ENCODE assay signal across 11 cellular contexts in genomic region chr22:20510811-20511577, GRCh38. TPM values are rescaled to one million over a fixed set of nuclear protein-coding genes. Genes with fewer than 3 reads are reported as not detected.
DNase-seq lines count a peak whose midpoint lies in the region; ATAC-seq and TF ChIP-seq lines count a peak whose summit lies in the region.
"Had no signal": no experiment of that assay in that cellular context is flagged by ENCODE, and none has a peak within 500 bp of the region (broad histone marks: within the 10 kb centered on the region; RNA-seq: fewer than 3 reads in every experiment).

No MANE protein-coding gene starts in this region.

- no peak overlapping the region for H3K4me3 ChIP-seq in Karpas-422 (ENCODE audit: low read length)
- H3K4me3 ChIP-seq in osteoblast (ENCODE audit: insufficient read depth, low read length), result no peak overlapping the region
- H3K4me3 ChIP-seq in colonic mucosa, result no peak overlapping the region

- H4K20me1 ChIP-seq in Karpas-422 (ENCODE audit: insufficient read depth, low read depth, low read length) (peaks cover 37% of the 10 kb centered on the region), osteoblast (ENCODE audit: insufficient read depth, low read length) (peaks cover 57% of the 10 kb centered on the region)

- POLR2A ChIA-PET in CD4-positive, alpha-beta T cell (lab: Charles Lee), result interaction anchor here (0.6 to 5.6 kb wide), 5 partner anchors 38 to 136 kb away, joined by 3 to 60 read pairs (median 9); no protein-coding TSS in a partner anchor

- CTCF ChIA-PET in CD4-positive, alpha-beta T cell (lab: Charles Lee), result interaction anchor here (1.0 to 3.4 kb wide), 2 partner anchors 41 to 54 kb away, joined by 4 to 11 read pairs; no protein-coding TSS in a partner anchor

- no peak for TF ChIP-seq CTCF in CD4-positive, alpha-beta T cell (IDR thresholded peaks at IDR 0.05)
- TF ChIP-seq CTCF in osteoblast (IDR thresholded peaks at IDR 0.05; ENCODE audit: extremely low read depth, low read depth, low read length), result no peak
- no peak for TF ChIP-seq CTCF in colonic mucosa (IDR thresholded peaks at IDR 0.05)

- H3K4me1 ChIP-seq in Karpas-422 (ENCODE audit: low read length) (peaks cover 36% of the 10 kb centered on the region), osteoblast (ENCODE audit: insufficient read depth, low read length) (peaks cover 46% of the 10 kb centered on the region), colonic mucosa (peaks cover 17% of the 10 kb centered on the region)

- DNase-seq in CD4-positive, alpha-beta T cell, result no peak
- DNase-seq in Karpas-422, result no peak
- DNase-seq in central memory CD8-positive, alpha-beta T cell (ENCODE audit: low spot score in 2 of 2), result no peak
- DNase-seq in osteoblast (ENCODE audit: insufficient read length, low spot score, missing footprints), result no peak
- DNase-seq in colonic mucosa, result no peak
- DNase-seq in retina, result no peak
- no peak for DNase-seq in COLO668 (lab: John Stamatoyannopoulos, UW; ENCODE audit: unreplicated experiment)
- DNase-seq: caudate nucleus, hippocampal formation, MV-4-11 had no signal

- no peaks in the 10 kb centered on the region for H3K27me3 Mint-ChIP-seq in CD4-positive, alpha-beta T cell
- H3K27me3 Mint-ChIP-seq in central memory CD8-positive, alpha-beta T cell, result no peaks in the 10 kb centered on the region

- peaks cover 67% of the 10 kb centered on the region for H3K36me3 Mint-ChIP-seq in CD4-positive, alpha-beta T cell (ENCODE audit: low read depth)
- peaks cover 28% of the 10 kb centered on the region for H3K36me3 Mint-ChIP-seq in central memory CD8-positive, alpha-beta T cell (ENCODE audit: insufficient read depth)

- no peaks in the 10 kb centered on the region for H3K9me3 Mint-ChIP-seq in CD4-positive, alpha-beta T cell
- H3K9me3 Mint-ChIP-seq in central memory CD8-positive, alpha-beta T cell, result no peaks in the 10 kb centered on the region

- H3K4me1 Mint-ChIP-seq in CD4-positive, alpha-beta T cell (ENCODE audit: low read depth), result peaks cover 73% of the 10 kb centered on the region
- H3K4me1 Mint-ChIP-seq in central memory CD8-positive, alpha-beta T cell, result peaks cover 72% of the 10 kb centered on the region

- intact Hi-C loops in CD4-positive, alpha-beta T cell (cut with DNase I, micrococcal nuclease), result no loop called here
- intact Hi-C loops in colonic mucosa (cut with DNase I), result no loop called here

- no peaks in the 10 kb centered on the region for H3K9me2 ChIP-seq in Karpas-422 (replicated peaks; ENCODE audit: insufficient read depth, low read length)

- peak overlapping the region; percentile 73 for H3K27ac Mint-ChIP-seq in CD4-positive, alpha-beta T cell
- H3K27ac Mint-ChIP-seq in central memory CD8-positive, alpha-beta T cell (ENCODE audit: low read depth), result peak overlapping the region; percentile 47

- peak overlapping the region; percentile 94 for H3K4me2 ChIP-seq in Karpas-422 (ENCODE audit: low read depth, low read length, poor library complexity, severe bottlenecking)
- H3K4me2 ChIP-seq in osteoblast (ENCODE audit: insufficient read depth, low read length), result peak overlapping the region; percentile 96

- H3K36me3 ChIP-seq in Karpas-422 (ENCODE audit: insufficient read depth, low read length) (0 out of 2 replicates have a peak, but pooled peaks cover 5% of the 10 kb centered on the region), osteoblast (ENCODE audit: insufficient read depth, low read length) (no peaks in the 10 kb centered on the region), colonic mucosa (no peaks in the 10 kb centered on the region)

- no peak for ATAC-seq in CD4-positive, alpha-beta T cell (ENCODE audit: poor library complexity)
- no peak for ATAC-seq in central memory CD8-positive, alpha-beta T cell (replicated peaks; ENCODE audit: extremely low read depth, poor library complexity, severe bottlenecking)
- no peak for ATAC-seq in HG03045 (IDR thresholded peaks at IDR 0.05; ENCODE audit: unreplicated experiment)

- H3K27me3 ChIP-seq in CD4-positive, alpha-beta T cell (ENCODE audit: control insufficient read depth, insufficient read depth, low read length), result no peaks in the 10 kb centered on the region
- H3K27me3 ChIP-seq in Karpas-422 (ENCODE audit: low read length), result no peaks in the 10 kb centered on the region
- H3K27me3 ChIP-seq in osteoblast (ENCODE audit: insufficient read depth, low read length), result no peaks in the 10 kb centered on the region
- no peaks in the 10 kb centered on the region for H3K27me3 ChIP-seq in colonic mucosa

- no peak overlapping the region for H3K9ac ChIP-seq in Karpas-422 (ENCODE audit: low read length)
- peak overlapping the region in 1 of 2 donors; percentile 19 for H3K9ac ChIP-seq in colonic mucosa (ENCODE audit: low read depth in 2 of 2, low read length in 2 of 2)

- H3K9me3 ChIP-seq in CD4-positive, alpha-beta T cell (ENCODE audit: control insufficient read depth, low read length), result no peaks in the 10 kb centered on the region
- no peaks in the 10 kb centered on the region for H3K9me3 ChIP-seq in Karpas-422 (ENCODE audit: low read length)
- H3K9me3 ChIP-seq in osteoblast (ENCODE audit: low read depth, low read length), result no peaks in the 10 kb centered on the region
- H3K9me3 ChIP-seq in colonic mucosa, result no peaks in the 10 kb centered on the region

- no peak overlapping the region for H3K27ac ChIP-seq in CD4-positive, alpha-beta T cell (ENCODE audit: low read depth, low read length)
- H3K27ac ChIP-seq in Karpas-422 (ENCODE audit: low read length) (no peak overlapping the region), osteoblast (ENCODE audit: low read depth, low read length) (peak overlapping the region; percentile 95), colonic mucosa (no peak overlapping the region)

- peak overlapping the region; percentile 98 for H3K4me3 Mint-ChIP-seq in CD4-positive, alpha-beta T cell
- H3K4me3 Mint-ChIP-seq in central memory CD8-positive, alpha-beta T cell, result peak overlapping the region; percentile 96

- H2AFZ ChIP-seq in Karpas-422 (ENCODE audit: low read length), result no peak overlapping the region
- no peak overlapping the region for H2AFZ ChIP-seq in osteoblast (ENCODE audit: low read length)

- H3K79me2 ChIP-seq in Karpas-422 (ENCODE audit: low read length) (peaks cover 87% of the 10 kb centered on the region), osteoblast (ENCODE audit: insufficient read depth, low read length) (peaks cover 88% of the 10 kb centered on the region)

RNA-seq across cellular contexts. Expression of gene MED15, which starts 3.6 kb away (rescaled TPM):
- 100 to 1,000 TPM; 181 to 191 TPM for total RNA-seq in CD4-positive, alpha-beta T cell
- total RNA-seq in Karpas-422 (2014; rRNA removed; shearing (Covaris generic); ENCODE audit: low replicate concordance), result 36.9 and 70.3 TPM in 2 replicates
- total RNA-seq in osteoblast, result 36.9 and 49.8 TPM in 2 replicates
- 100 to 1,000 TPM in 1 of 2 donors, 10 to 100 TPM in 1; 93.1 to 102 TPM for total RNA-seq in colonic mucosa

RNA-seq across cellular contexts. Expression of gene KLHL22, which starts 15.4 kb away (rescaled TPM):
- 10 to 100 TPM; 24.1 to 27.7 TPM for total RNA-seq in CD4-positive, alpha-beta T cell
- 9.7 and 23.7 TPM in 2 replicates for total RNA-seq in Karpas-422 (2014; rRNA removed; shearing (Covaris generic); ENCODE audit: low replicate concordance)
- total RNA-seq in osteoblast, result 36.9 and 46.6 TPM in 2 replicates
- total RNA-seq in colonic mucosa, result 10 to 100 TPM; 10.4 to 13.2 TPM
